In the genomic region with DNA sequence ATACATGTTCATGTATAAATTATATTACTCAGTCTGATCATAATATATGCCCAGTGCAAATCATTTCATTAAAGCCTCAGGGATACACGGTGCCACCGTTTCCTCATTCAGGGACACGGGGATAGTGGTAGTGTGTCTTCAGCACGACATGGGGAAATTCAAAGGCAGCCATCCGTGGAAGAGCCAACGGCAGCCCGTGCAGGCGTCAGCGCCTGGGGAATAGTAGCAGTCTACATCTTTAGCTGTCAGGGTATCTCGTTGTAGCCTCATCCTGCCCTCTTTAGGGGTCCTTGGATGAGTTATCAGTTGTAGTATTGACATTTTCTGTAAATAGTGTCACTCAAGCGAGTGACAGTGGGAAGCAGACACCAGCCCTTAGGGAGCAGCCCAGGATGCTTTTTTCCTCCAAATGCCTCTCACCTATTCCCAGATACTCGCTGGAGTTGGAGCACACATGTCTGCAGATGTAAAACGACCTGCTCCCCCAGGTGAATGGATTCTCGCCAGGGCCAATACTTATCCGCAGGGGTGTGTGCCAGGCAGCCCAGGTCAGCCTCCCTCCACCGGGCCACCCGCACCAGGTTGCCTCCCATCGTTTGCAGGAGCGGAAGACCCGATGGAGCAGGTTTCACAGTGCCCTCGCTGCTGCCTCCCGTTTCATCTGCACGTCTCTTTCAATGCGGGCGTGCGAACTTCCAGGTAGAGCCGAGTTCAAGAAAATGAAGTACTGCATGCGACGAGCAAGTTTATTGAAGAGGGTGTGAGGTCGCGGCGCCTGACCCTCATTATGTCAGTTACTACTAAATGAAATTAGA, we compare ENCODE assay signal across 17 cellular contexts. TPM values are rescaled to one million over a fixed set of nuclear protein-coding genes. Genes with fewer than 3 reads are reported as not detected.
A peak's percentile ranks its signal among the peaks of the same experiment; 100 is the strongest.
DNase-seq lines count a peak whose midpoint lies in the region; TF ChIP-seq lines count a peak whose summit lies in the region.
"Had no signal": no experiment of that assay in that cellular context is flagged by ENCODE, and none has a peak within 500 bp of the region (broad histone marks: within the 10 kb centered on the region; RNA-seq: fewer than 3 reads in every experiment).

No MANE protein-coding gene starts in this region.

- peaks cover 6% of the 10 kb centered on the region for H3K4me1 ChIP-seq in colonic mucosa

- DNase-seq in NCI-H510A treated with DMSO at 0.1 percent for 48 hours (lab: John Stamatoyannopoulos, UW) (peak; percentile 26), NCI-H510A (lab: John Stamatoyannopoulos, UW) (no peak), NCI-H345 treated with DMSO at 0.1 percent for 48 hours (lab: John Stamatoyannopoulos, UW; ENCODE audit: unreplicated experiment) (peak; percentile 68), kidney tubule cell (ENCODE audit: low spot score) (peak; percentile 44), substantia nigra (lab: John Stamatoyannopoulos, UW) (no peak), colonic mucosa (no peak), 8988T (no peak)
- DNase-seq in stimulated activated CD4-positive, alpha-beta T cell treated with anti-CD3 and anti-CD28 coated beads, Interleukin-15, amount 100 ng/mL, for 24 hours = no peak
- DNase-seq: activated CD4-positive, alpha-beta T cell treated with anti-CD3 and anti-CD28 coated beads for 48 hours; activated naive CD8-positive, alpha-beta T cell treated with anti-CD3 and anti-CD28 coated beads, Interleukin-2, amount 10 ng/mL, durations not matched to agents 7 days and 5 days; Calu3; NCI-H1930; PC-9; SIG-M5; stimulated activated CD4-positive, alpha-beta T cell treated with anti-CD3 and anti-CD28 coated beads, Interleukin-12 subunit alpha, Interleukin-12 subunit beta, amount 100 ng/mL, for 4 hours; T-cell had no signal

- no peaks in the 10 kb centered on the region for H3K9me3 ChIP-seq in colonic mucosa
- H3K9me3 ChIP-seq: neutrophil had no signal

- intact Hi-C loops in colonic mucosa (cut with DNase I) = no loop called here

- H3K27ac ChIP-seq in substantia nigra (ENCODE audit: low read depth, low read length, poor library complexity, severe bottlenecking) (peak overlapping the region; percentile 27), colonic mucosa (no peak overlapping the region)
- H3K27ac ChIP-seq: neutrophil, PC-9 had no signal

- no peaks in the 10 kb centered on the region for H3K27me3 ChIP-seq in colonic mucosa
- H3K27me3 ChIP-seq: neutrophil had no signal

- peak overlapping the region in 1 of 2 donors; percentile 59 for H3K9ac ChIP-seq in colonic mucosa (ENCODE audit: low read depth in 2 of 2, low read length in 2 of 2)

- no peaks in the 10 kb centered on the region for H3K36me3 ChIP-seq in colonic mucosa
- H3K36me3 ChIP-seq: neutrophil had no signal

- H3K4me3 ChIP-seq in colonic mucosa = no peak overlapping the region
- H3K4me3 ChIP-seq: PC-9 had no signal

- no peak for TF ChIP-seq CTCF in colonic mucosa (IDR thresholded peaks at IDR 0.05)

RNA-seq across cellular contexts. Expression of gene AGAP1, which starts 41.0 kb away (rescaled TPM):
- 10 to 100 TPM; 62.1 to 62.9 TPM for total RNA-seq in colonic mucosa

Comparison
In these comparisons a context has a peak if more than half of its experiments do, and no peak if none do; other contexts are left out.
1. DNase-seq: peak in NCI-H510A treated with DMSO at 0.1 percent for 48 hours (single experiment), NCI-H345 treated with DMSO at 0.1 percent for 48 hours (single experiment) and kidney tubule cell (single experiment); none in NCI-H510A (single experiment), substantia nigra (0 of 49), stimulated activated CD4-positive, alpha-beta T cell treated with anti-CD3 and anti-CD28 coated beads, Interleukin-15, amount 100 ng/mL, for 24 hours (single experiment), colonic mucosa (single experiment) and 8988T (single experiment).